Comparison of ENCODE assay signal across 18 cellular contexts in the genomic region with DNA sequence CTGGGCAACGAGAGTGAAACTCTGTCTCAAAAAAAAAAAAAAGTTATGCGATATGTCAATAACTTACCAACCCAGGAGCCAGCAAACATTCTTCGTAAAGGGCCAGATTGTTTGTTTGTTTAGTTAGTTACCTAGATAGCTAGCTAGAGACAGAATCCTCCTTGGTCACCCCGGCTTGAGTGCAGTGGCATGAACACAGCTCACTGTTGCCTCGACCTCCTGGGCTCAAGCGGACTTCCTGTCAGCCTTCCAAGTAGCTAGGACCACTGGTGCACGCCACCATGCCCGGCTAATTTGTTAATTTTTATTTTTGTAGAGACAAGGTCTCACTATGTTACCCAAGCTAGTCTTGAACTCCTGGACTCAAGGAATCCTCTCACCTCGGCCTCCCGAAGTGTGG.
"Had no signal": no experiment of that assay in that cellular context is flagged by ENCODE, and none has a peak within 500 bp of the region (broad histone marks: within the 10 kb centered on the region; RNA-seq: fewer than 3 reads in every experiment).

No MANE protein-coding gene starts in this region.

- ATAC-seq: esophagus mucosa; gastrocnemius medialis; natural killer cell; right lobe of liver; stimulated activated naive B cell treated with anti-CD40 and anti-IgM and Interleukin-4, amounts not matched to agents 10 μg/mL and 1 μg/mL and 100 μg/mL, for 72 hours; stimulated activated naive CD8-positive, alpha-beta T cell treated with anti-CD3 and anti-CD28 coated beads, Interleukin-15, amount 100 ng/mL, for 72 hours had no signal

- H3K9me3 ChIP-seq: gastrocnemius medialis, neutrophil, pancreas, right lobe of liver, thyroid gland had no signal

- H3K4me3 ChIP-seq: gastrocnemius medialis, lung, pancreas, right lobe of liver, thyroid gland had no signal

- FAIRE-seq: keratinocyte, small intestine had no signal

- DNase-seq: cortex of kidney; foreskin fibroblast; gastrocnemius medialis; head of caudate nucleus; natural killer cell; pancreas; small intestine; stimulated activated CD4-positive, alpha-beta T cell treated with anti-CD3 and anti-CD28 coated beads, Interleukin-15, amount 100 ng/mL, for 24 hours; stimulated activated CD4-positive, alpha-beta T cell treated with anti-CD3 and anti-CD28 coated beads, Interleukin-2, amount 100 ng/mL, for 48 hours; stimulated activated naive B cell treated with anti-CD40 and anti-IgM and Interleukin-4, amounts not matched to agents 10 μg/mL and 1 μg/mL and 100 μg/mL, for 72 hours; stimulated activated naive CD8-positive, alpha-beta T cell treated with anti-CD3 and anti-CD28 coated beads, Interleukin-15, amount 100 ng/mL, for 72 hours; thyroid gland; trophoblast cell had no signal

- H3K27ac ChIP-seq: gastrocnemius medialis, neutrophil, pancreas, right lobe of liver, thyroid gland had no signal

- H3K4me1 ChIP-seq: gastrocnemius medialis, right lobe of liver, thyroid gland had no signal
